In genomic region chr9:135082536-135082935, GRCh38 we compare ENCODE assay signal across 31 cellular contexts. TPM values are rescaled to one million over a fixed set of nuclear protein-coding genes. Genes with fewer than 3 reads are reported as not detected.
"Had no signal": no experiment of that assay in that cellular context is flagged by ENCODE, and none has a peak within 500 bp of the region (broad histone marks: within the 10 kb centered on the region; RNA-seq: fewer than 3 reads in every experiment).

No MANE protein-coding gene starts in this region.

- H3K36me3 ChIP-seq: brain microvascular endothelial cell, cardiac muscle cell, MG63, Peyer's patch, SJSA1 had no signal

- DNase-seq: activated CD4-positive, alpha-beta memory T cell treated with anti-CD3 and anti-CD28 coated beads for 36 hours; activated CD4-positive, alpha-beta T cell treated with anti-CD3 and anti-CD28 coated beads for 1 hour; activated CD4-positive, alpha-beta T cell treated with anti-CD3 and anti-CD28 coated beads, Interleukin-2, amount 10 ng/mL, durations not matched to agents 24 days and 14 days; activated CD8-positive, alpha-beta memory T cell treated with anti-CD3 and anti-CD28 coated beads for 24 hours; activated gamma-delta T cell; activated naive CD4-positive, alpha-beta T cell treated with anti-CD3 and anti-CD28 coated beads, Interleukin-2, amount 10 ng/mL, durations not matched to agents 7 days and 5 days; activated naive CD8-positive, alpha-beta T cell treated with anti-CD3 and anti-CD28 coated beads for 36 hours; activated T-cell treated with anti-CD3 and anti-CD28 coated beads, Interleukin-2, amount 50 U/mL, for 4 hours; brain microvascular endothelial cell; cerebellar nuclear complex; MG63; MV-4-11; NCI-H1092 treated with DMSO at 0.1 percent for 48 hours; NCI-H1417 treated with DMSO at 0.1 percent for 48 hours; NCI-H1694; NCI-H2029; NCI-H2107; NCI-H526; NK-92 treated with Interleukin-12 subunit alpha and Interleukin-12 subunit beta, amount 100 ng/mL, for 24 hours; OCI-M1; SHP77; SW 1271 had no signal

- H3K9me3 Mint-ChIP-seq: activated CD4-positive, alpha-beta memory T cell treated with anti-CD3 and anti-CD28 coated beads for 36 hours; activated CD4-positive, alpha-beta T cell treated with anti-CD3 and anti-CD28 coated beads, Interleukin-2, amount 10 ng/mL, durations not matched to agents 24 days and 14 days; activated naive CD4-positive, alpha-beta T cell treated with anti-CD3 and anti-CD28 coated beads, Interleukin-2, amount 10 ng/mL, durations not matched to agents 7 days and 5 days; activated naive CD8-positive, alpha-beta T cell treated with anti-CD3 and anti-CD28 coated beads for 36 hours; activated T-cell treated with anti-CD3 and anti-CD28 coated beads, Interleukin-2, amount 50 U/mL, for 4 hours; activated T-helper 17 cell treated with anti-CD3 and anti-CD28 coated beads, Interleukin-2, amount 50 U/mL, for 72 hours; T-helper 1 cell treated with Interleukin-12 subunit alpha and Interleukin-12 subunit beta and Interleukin-4 antibody, amounts not matched to agents 30 μg/mL and 1 μg/mL, for 36 hours; WTC11 had no signal

- H3K4me3 Mint-ChIP-seq: activated CD4-positive, alpha-beta memory T cell treated with anti-CD3 and anti-CD28 coated beads for 36 hours; activated CD4-positive, alpha-beta T cell treated with anti-CD3 and anti-CD28 coated beads, Interleukin-2, amount 10 ng/mL, durations not matched to agents 24 days and 14 days; activated naive CD4-positive, alpha-beta T cell treated with anti-CD3 and anti-CD28 coated beads, Interleukin-2, amount 10 ng/mL, durations not matched to agents 7 days and 5 days; activated naive CD8-positive, alpha-beta T cell treated with anti-CD3 and anti-CD28 coated beads for 36 hours; activated T-cell treated with anti-CD3 and anti-CD28 coated beads, Interleukin-2, amount 50 U/mL, for 4 hours; activated T-helper 17 cell treated with anti-CD3 and anti-CD28 coated beads, Interleukin-2, amount 50 U/mL, for 72 hours; T-helper 1 cell treated with Interleukin-12 subunit alpha and Interleukin-12 subunit beta and Interleukin-4 antibody, amounts not matched to agents 30 μg/mL and 1 μg/mL, for 36 hours; WTC11 had no signal

- H3K27me3 ChIP-seq: MG63, Peyer's patch had no signal

- ATAC-seq: activated T-cell treated with anti-CD3 and anti-CD28 coated beads, Interleukin-2, amount 50 U/mL, for 4 hours; activated T-helper 17 cell treated with anti-CD3 and anti-CD28 coated beads, Interleukin-2, amount 50 U/mL, for 72 hours; SK-N-SH treated with all-trans-retinoic acid at 6 μM for 48 hours; WTC11 had no signal

- H3K4me3 ChIP-seq: cardiac muscle cell, MG63, Peyer's patch, SJSA1 had no signal

- H3K9me3 ChIP-seq: MG63, Peyer's patch, SJSA1 had no signal

- H3K27ac Mint-ChIP-seq: activated CD4-positive, alpha-beta memory T cell treated with anti-CD3 and anti-CD28 coated beads for 36 hours; activated CD4-positive, alpha-beta T cell treated with anti-CD3 and anti-CD28 coated beads, Interleukin-2, amount 10 ng/mL, durations not matched to agents 24 days and 14 days; activated naive CD4-positive, alpha-beta T cell treated with anti-CD3 and anti-CD28 coated beads, Interleukin-2, amount 10 ng/mL, durations not matched to agents 7 days and 5 days; activated naive CD8-positive, alpha-beta T cell treated with anti-CD3 and anti-CD28 coated beads for 36 hours; activated T-helper 17 cell treated with anti-CD3 and anti-CD28 coated beads, Interleukin-2, amount 50 U/mL, for 72 hours; T-helper 1 cell treated with Interleukin-12 subunit alpha and Interleukin-12 subunit beta and Interleukin-4 antibody, amounts not matched to agents 30 μg/mL and 1 μg/mL, for 36 hours; WTC11 had no signal

- H3K36me3 Mint-ChIP-seq: activated CD4-positive, alpha-beta memory T cell treated with anti-CD3 and anti-CD28 coated beads for 36 hours; activated naive CD4-positive, alpha-beta T cell treated with anti-CD3 and anti-CD28 coated beads, Interleukin-2, amount 10 ng/mL, durations not matched to agents 7 days and 5 days; activated naive CD8-positive, alpha-beta T cell treated with anti-CD3 and anti-CD28 coated beads for 36 hours; WTC11 had no signal

- H3K27ac ChIP-seq: brain microvascular endothelial cell, cardiac muscle cell, KMS-11, Peyer's patch, RWPE1, SJSA1 had no signal

RNA-seq across cellular contexts. Expression of gene OLFM1, which starts 4.9 kb away (rescaled TPM):
- total RNA-seq: activated CD4-positive, alpha-beta memory T cell treated with anti-CD3 and anti-CD28 coated beads for 36 hours; activated naive CD8-positive, alpha-beta T cell treated with anti-CD3 and anti-CD28 coated beads for 36 hours had no signal
